In the genomic region with DNA sequence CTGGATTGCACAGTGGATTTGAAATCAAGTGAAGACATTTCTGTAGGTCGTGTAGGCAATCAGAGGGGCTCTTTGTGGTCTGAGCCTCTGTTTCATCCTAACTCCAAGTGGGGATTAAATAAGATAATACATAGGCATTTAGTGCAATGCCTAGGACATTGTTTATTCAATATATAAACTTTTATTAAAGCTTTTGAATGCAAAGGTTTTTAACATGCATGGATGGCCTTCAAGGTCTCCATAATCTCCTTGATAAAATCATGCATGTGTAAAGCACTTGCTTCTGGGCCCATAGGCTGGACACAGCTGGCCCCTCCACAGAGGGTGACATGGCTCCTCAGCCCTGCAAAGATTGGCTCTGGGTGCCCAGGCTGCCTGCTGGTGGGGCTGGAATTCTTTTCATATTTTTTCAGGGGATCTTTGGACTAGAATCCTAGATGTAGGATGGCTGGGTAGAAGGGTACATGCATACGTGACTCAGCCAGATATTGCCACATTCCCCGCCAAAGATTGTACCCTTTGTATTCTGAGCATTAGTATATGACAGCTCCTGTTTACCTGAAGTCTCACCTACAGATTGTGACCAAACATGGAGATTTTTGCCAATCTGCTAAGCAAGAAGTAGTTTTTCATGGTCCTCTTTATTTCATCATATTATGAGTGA, we compare ENCODE assay signal across 1 cellular context.
TF ChIP-seq lines count a peak whose summit lies in the region.

No MANE protein-coding gene starts in this region.

TF ChIP-seq in HepG2, 621 proteins besides CTCF, POLR2A, EP300 and RAD21 (continued from another document and continues in another):
- no peak; the same call in 1 of the 2 replicates for TF ChIP-seq ZNF3 (CRISPR knock-in tag; IDR thresholded peaks at IDR 0.05)
- TF ChIP-seq ETV5 (CRISPR knock-in tag; IDR thresholded peaks at IDR 0.05; ENCODE audit: borderline replicate concordance) = peak; percentile 69; the same call in 1 of the 2 replicates
- peak; percentile 74; the same call in 1 of the 2 replicates for TF ChIP-seq ZNF331 (CRISPR knock-in tag; IDR thresholded peaks at IDR 0.05)
- peak; percentile 77 for TF ChIP-seq ZNF441 (CRISPR knock-in tag; IDR thresholded peaks at IDR 0.05; ENCODE audit: borderline replicate concordance)
- TF ChIP-seq, protein P1, sequence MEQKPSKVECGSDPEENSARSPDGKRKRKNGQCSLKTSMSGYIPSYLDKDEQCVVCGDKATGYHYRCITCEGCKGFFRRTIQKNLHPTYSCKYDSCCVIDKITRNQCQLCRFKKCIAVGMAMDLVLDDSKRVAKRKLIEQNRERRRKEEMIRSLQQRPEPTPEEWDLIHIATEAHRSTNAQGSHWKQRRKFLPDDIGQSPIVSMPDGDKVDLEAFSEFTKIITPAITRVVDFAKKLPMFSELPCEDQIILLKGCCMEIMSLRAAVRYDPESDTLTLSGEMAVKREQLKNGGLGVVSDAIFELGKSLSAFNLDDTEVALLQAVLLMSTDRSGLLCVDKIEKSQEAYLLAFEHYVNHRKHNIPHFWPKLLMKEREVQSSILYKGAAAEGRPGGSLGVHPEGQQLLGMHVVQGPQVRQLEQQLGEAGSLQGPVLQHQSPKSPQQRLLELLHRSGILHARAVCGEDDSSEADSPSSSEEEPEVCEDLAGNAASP (CRISPR knock-in tag; IDR thresholded peaks at IDR 0.05; ENCODE audit: borderline replicate concordance) = peak; percentile 56; the same call in 1 of the 2 replicates
- TF ChIP-seq ZNF670 (CRISPR knock-in tag; IDR thresholded peaks at IDR 0.05; ENCODE audit: borderline replicate concordance) = peak; percentile 32; the same call in 1 of the 2 replicates
- peak; percentile 87 for TF ChIP-seq HDAC1 (CRISPR knock-in tag; IDR thresholded peaks at IDR 0.05)
- peak; percentile 98 for TF ChIP-seq MEIS1 (CRISPR knock-in tag; IDR thresholded peaks at IDR 0.05; ENCODE audit: borderline replicate concordance)
- peak; percentile 93 for TF ChIP-seq FOXA3 (CRISPR knock-in tag; IDR thresholded peaks at IDR 0.05)
- peak; percentile 99 for TF ChIP-seq ZEB1 (IDR thresholded peaks at IDR 0.05; ENCODE audit: insufficient replicate concordance, low read depth)
- 0 out of 2 replicates have a peak, but pooled peaks have one; percentile 37 for TF ChIP-seq RFXANK (CRISPR knock-in tag; IDR thresholded peaks at IDR 0.05)
- no peak for TF ChIP-seq SIN3B (IDR thresholded peaks at IDR 0.05; ENCODE audit: low read length)
- TF ChIP-seq ZNF317 (CRISPR knock-in tag; IDR thresholded peaks at IDR 0.05) = peak; percentile 75
- no peak for TF ChIP-seq FOXA1 (IDR thresholded peaks at IDR 0.05)
- peak; percentile 84 for TF ChIP-seq FOXA1 (CRISPR knock-in tag; IDR thresholded peaks at IDR 0.05)
- TF ChIP-seq SRF (IDR thresholded peaks at IDR 0.05; ENCODE audit: low read depth, low read length) = peak; percentile 92
- no peak for TF ChIP-seq ZNF468 (CRISPR knock-in tag; IDR thresholded peaks at IDR 0.05)
- TF ChIP-seq JDP2 (CRISPR knock-in tag; IDR thresholded peaks at IDR 0.05; ENCODE audit: borderline replicate concordance) = no peak
- TF ChIP-seq GATAD2A (CRISPR knock-in tag; IDR thresholded peaks at IDR 0.05) = peak; percentile 98
- peak; percentile 25; the same call in 1 of the 2 replicates for TF ChIP-seq TGIF2 (CRISPR knock-in tag; IDR thresholded peaks at IDR 0.05)
- peak; percentile 84 for TF ChIP-seq ZNF772 (CRISPR knock-in tag; IDR thresholded peaks at IDR 0.05)
- TF ChIP-seq ZNF891 (CRISPR knock-in tag; IDR thresholded peaks at IDR 0.05) = no peak
- no peak for TF ChIP-seq ZSCAN30 (CRISPR knock-in tag; IDR thresholded peaks at IDR 0.05)
- peak; percentile 87 for TF ChIP-seq ZGPAT (CRISPR knock-in tag; IDR thresholded peaks at IDR 0.05)
- no peak for TF ChIP-seq ZNF260 (CRISPR knock-in tag; IDR thresholded peaks at IDR 0.05; ENCODE audit: borderline replicate concordance, low read depth)
- peak; percentile 89 for TF ChIP-seq ZNF629 (CRISPR knock-in tag; conservative IDR thresholded peaks at IDR 0.05)
- TF ChIP-seq ZFP82 (CRISPR knock-in tag; IDR thresholded peaks at IDR 0.05; ENCODE audit: borderline replicate concordance) = 0 out of 2 replicates have a peak, but pooled peaks have one; percentile 21
- peak; percentile 35; the same call in 1 of the 2 replicates for TF ChIP-seq GATAD1 (CRISPR knock-in tag; IDR thresholded peaks at IDR 0.05)
- peak; percentile 74; the same call in 1 of the 2 replicates for TF ChIP-seq PRDM10 (CRISPR knock-in tag; IDR thresholded peaks at IDR 0.05; ENCODE audit: low read depth)
- 0 out of 2 replicates have a peak, but pooled peaks have one; percentile 47 for TF ChIP-seq KDM1A (CRISPR knock-in tag; IDR thresholded peaks at IDR 0.05)
- no peak for TF ChIP-seq SP2 (CRISPR knock-in tag; IDR thresholded peaks at IDR 0.05)
- TF ChIP-seq POGZ (CRISPR knock-in tag; IDR thresholded peaks at IDR 0.05) = peak; percentile 89
- TF ChIP-seq, protein P2, sequence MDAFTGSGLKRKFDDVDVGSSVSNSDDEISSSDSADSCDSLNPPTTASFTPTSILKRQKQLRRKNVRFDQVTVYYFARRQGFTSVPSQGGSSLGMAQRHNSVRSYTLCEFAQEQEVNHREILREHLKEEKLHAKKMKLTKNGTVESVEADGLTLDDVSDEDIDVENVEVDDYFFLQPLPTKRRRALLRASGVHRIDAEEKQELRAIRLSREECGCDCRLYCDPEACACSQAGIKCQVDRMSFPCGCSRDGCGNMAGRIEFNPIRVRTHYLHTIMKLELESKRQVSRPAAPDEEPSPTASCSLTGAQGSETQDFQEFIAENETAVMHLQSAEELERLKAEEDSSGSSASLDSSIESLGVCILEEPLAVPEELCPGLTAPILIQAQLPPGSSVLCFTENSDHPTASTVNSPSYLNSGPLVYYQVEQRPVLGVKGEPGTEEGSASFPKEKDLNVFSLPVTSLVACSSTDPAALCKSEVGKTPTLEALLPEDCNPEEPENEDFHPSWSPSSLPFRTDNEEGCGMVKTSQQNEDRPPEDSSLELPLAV (CRISPR knock-in tag; conservative IDR thresholded peaks at IDR 0.05; ENCODE audit: low read depth) = no peak
- TF ChIP-seq MXI1 (IDR thresholded peaks at IDR 0.05; ENCODE audit: borderline replicate concordance, low read depth, low read length) = peak; percentile 85; the same call in 1 of the 3 replicates
- no peak for TF ChIP-seq ZNF225 (CRISPR knock-in tag; IDR thresholded peaks at IDR 0.05)
- TF ChIP-seq CEBPB (IDR thresholded peaks at IDR 0.05; ENCODE audit: borderline replicate concordance, low read depth, low read length) = peak; percentile 99
- TF ChIP-seq ZFP1 (CRISPR knock-in tag; IDR thresholded peaks at IDR 0.05) = peak; percentile 80; the same call in 1 of the 2 replicates
- no peak for TF ChIP-seq ZFAT (CRISPR knock-in tag; conservative IDR thresholded peaks at IDR 0.05)
- peak; percentile 52; the same call in 1 of the 2 replicates for TF ChIP-seq ZNF232 (CRISPR knock-in tag; IDR thresholded peaks at IDR 0.05; ENCODE audit: borderline replicate concordance)
- TF ChIP-seq, protein P3, sequence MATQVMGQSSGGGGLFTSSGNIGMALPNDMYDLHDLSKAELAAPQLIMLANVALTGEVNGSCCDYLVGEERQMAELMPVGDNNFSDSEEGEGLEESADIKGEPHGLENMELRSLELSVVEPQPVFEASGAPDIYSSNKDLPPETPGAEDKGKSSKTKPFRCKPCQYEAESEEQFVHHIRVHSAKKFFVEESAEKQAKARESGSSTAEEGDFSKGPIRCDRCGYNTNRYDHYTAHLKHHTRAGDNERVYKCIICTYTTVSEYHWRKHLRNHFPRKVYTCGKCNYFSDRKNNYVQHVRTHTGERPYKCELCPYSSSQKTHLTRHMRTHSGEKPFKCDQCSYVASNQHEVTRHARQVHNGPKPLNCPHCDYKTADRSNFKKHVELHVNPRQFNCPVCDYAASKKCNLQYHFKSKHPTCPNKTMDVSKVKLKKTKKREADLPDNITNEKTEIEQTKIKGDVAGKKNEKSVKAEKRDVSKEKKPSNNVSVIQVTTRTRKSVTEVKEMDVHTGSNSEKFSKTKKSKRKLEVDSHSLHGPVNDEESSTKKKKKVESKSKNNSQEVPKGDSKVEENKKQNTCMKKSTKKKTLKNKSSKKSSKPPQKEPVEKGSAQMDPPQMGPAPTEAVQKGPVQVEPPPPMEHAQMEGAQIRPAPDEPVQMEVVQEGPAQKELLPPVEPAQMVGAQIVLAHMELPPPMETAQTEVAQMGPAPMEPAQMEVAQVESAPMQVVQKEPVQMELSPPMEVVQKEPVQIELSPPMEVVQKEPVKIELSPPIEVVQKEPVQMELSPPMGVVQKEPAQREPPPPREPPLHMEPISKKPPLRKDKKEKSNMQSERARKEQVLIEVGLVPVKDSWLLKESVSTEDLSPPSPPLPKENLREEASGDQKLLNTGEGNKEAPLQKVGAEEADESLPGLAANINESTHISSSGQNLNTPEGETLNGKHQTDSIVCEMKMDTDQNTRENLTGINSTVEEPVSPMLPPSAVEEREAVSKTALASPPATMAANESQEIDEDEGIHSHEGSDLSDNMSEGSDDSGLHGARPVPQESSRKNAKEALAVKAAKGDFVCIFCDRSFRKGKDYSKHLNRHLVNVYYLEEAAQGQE (IDR thresholded peaks at IDR 0.05; ENCODE audit: borderline replicate concordance in 1 of 2, low read depth in 1 of 2, low read length in 2 of 2) = peak in 1 of 2 experiments; percentile 49; a peak in 1 of 4 replicates
- TF ChIP-seq TRIM24 (CRISPR knock-in tag; IDR thresholded peaks at IDR 0.05) = no peak
- TF ChIP-seq ZSCAN9 (CRISPR knock-in tag; IDR thresholded peaks at IDR 0.05; ENCODE audit: borderline replicate concordance) = peak; percentile 94
- 0 out of 2 replicates have a peak, but pooled peaks have one; percentile 39 for TF ChIP-seq SIX4 (CRISPR knock-in tag; IDR thresholded peaks at IDR 0.05)
- TF ChIP-seq TBX2 (CRISPR knock-in tag; IDR thresholded peaks at IDR 0.05; ENCODE audit: borderline replicate concordance) = peak; percentile 98
- TF ChIP-seq DNMT1 (CRISPR knock-in tag; IDR thresholded peaks at IDR 0.05) = 0 out of 2 replicates have a peak, but pooled peaks have one; percentile 10
- TF ChIP-seq, protein P4, sequence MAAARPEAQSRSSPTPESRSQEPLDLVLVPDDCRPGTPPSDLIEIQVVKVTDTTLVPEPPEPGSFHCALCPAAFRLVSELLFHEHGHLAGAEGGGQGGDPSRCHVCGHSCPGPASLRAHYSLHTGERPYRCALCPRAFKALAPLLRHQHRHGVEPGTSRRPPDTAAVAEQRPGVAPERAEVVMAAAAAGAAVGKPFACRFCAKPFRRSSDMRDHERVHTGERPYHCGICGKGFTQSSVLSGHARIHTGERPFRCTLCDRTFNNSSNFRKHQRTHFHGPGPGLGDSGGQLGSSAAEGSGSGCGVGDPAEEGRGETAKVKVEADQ (CRISPR knock-in tag; IDR thresholded peaks at IDR 0.05; ENCODE audit: borderline replicate concordance) = peak; percentile 96
- TF ChIP-seq ZFP36L1 (CRISPR knock-in tag; IDR thresholded peaks at IDR 0.05) = peak; percentile 71; the same call in 1 of the 2 replicates
- TF ChIP-seq NFIB (CRISPR knock-in tag; IDR thresholded peaks at IDR 0.05; ENCODE audit: borderline replicate concordance) = no peak
- TF ChIP-seq GATA4 (IDR thresholded peaks at IDR 0.05; ENCODE audit: borderline replicate concordance, low read depth) = no peak
- TF ChIP-seq RFX1 (IDR thresholded peaks at IDR 0.05) = no peak
- TF ChIP-seq, protein P5, sequence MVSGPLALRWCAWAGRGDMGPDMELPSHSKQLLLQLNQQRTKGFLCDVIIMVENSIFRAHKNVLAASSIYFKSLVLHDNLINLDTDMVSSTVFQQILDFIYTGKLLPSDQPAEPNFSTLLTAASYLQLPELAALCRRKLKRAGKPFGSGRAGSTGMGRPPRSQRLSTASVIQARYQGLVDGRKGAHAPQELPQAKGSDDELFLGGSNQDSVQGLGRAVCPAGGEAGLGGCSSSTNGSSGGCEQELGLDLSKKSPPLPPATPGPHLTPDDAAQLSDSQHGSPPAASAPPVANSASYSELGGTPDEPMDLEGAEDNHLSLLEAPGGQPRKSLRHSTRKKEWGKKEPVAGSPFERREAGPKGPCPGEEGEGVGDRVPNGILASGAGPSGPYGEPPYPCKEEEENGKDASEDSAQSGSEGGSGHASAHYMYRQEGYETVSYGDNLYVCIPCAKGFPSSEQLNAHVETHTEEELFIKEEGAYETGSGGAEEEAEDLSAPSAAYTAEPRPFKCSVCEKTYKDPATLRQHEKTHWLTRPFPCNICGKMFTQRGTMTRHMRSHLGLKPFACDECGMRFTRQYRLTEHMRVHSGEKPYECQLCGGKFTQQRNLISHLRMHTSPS (CRISPR knock-in tag; IDR thresholded peaks at IDR 0.05; ENCODE audit: low read depth) = peak; percentile 95
- TF ChIP-seq, protein P6, sequence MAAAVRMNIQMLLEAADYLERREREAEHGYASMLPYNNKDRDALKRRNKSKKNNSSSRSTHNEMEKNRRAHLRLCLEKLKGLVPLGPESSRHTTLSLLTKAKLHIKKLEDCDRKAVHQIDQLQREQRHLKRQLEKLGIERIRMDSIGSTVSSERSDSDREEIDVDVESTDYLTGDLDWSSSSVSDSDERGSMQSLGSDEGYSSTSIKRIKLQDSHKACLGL (CRISPR knock-in tag; IDR thresholded peaks at IDR 0.05) = no peak
- TF ChIP-seq TBP (CRISPR knock-in tag; IDR thresholded peaks at IDR 0.05) = no peak
